Comparison of ENCODE assay signal across 17 cellular contexts in genomic region chr7:22156205-22156604, GRCh38.
DNase-seq lines count a peak whose midpoint lies in the region; ATAC-seq, FAIRE-seq and TF ChIP-seq lines count a peak whose summit lies in the region.
"Had no signal": no experiment of that assay in that cellular context is flagged by ENCODE, and none has a peak within 500 bp of the region (broad histone marks: within the 10 kb centered on the region; RNA-seq: fewer than 3 reads in every experiment).

No MANE protein-coding gene starts in this region.

- no peak for TF ChIP-seq EP300 in A549 (IDR thresholded peaks at IDR 0.05)

- ATAC-seq in A549 (peak; percentile 83 to 90), natural killer cell (no peak), GM21515 (IDR thresholded peaks at IDR 0.05; ENCODE audit: unreplicated experiment) (no peak)

- H3K9me1 ChIP-seq in keratinocyte (ENCODE audit: control insufficient read depth, extremely low read depth, insufficient read depth, low read length): no peaks in the 10 kb centered on the region

- peak; percentile 22 to 25 for DNase-seq in A549 (ENCODE audit: low read depth in 1 of 2, low spot score in 1 of 2)
- peak; percentile 25 for DNase-seq in HK-2 (ENCODE audit: unreplicated experiment)
- DNase-seq in astrocyte of the spinal cord (ENCODE audit: low read depth, low spot score): peak; percentile 85
- DNase-seq in keratinocyte (ENCODE audit: low read depth, low spot score): peak; percentile 19
- DNase-seq in natural killer cell: no peak
- no peak for DNase-seq in NCI-H2081 (lab: John Stamatoyannopoulos, UW)
- no peak for DNase-seq in cerebellar nuclear complex (lab: John Stamatoyannopoulos, UW)
- DNase-seq: activated CD8-positive, alpha-beta memory T cell treated with anti-CD3 and anti-CD28 coated beads, Interleukin-2, amount 50 U/mL, for 4 hours; aorta; KBM-7; NCI-H2227 treated with DMSO at 0.1 percent for 48 hours; Peyer's patch had no signal

- POLR2A ChIA-PET in A549 (lab: Yijun Ruan, JAX): no interaction called here

- H3K27me3 Mint-ChIP-seq in natural killer cell (ENCODE audit: low read depth in 2 of 2): no peaks in the 10 kb centered on the region

- no peaks in the 10 kb centered on the region for H3K9me3 Mint-ChIP-seq in natural killer cell

- intact Hi-C loops in natural killer cell (cut with micrococcal nuclease): no loop called here

- FAIRE-seq in A549 (lab: Jason Lieb, UNC): no peak
- peak; percentile 96 for FAIRE-seq in keratinocyte (lab: Jason Lieb, UNC)
- FAIRE-seq: H1, TTC549 had no signal

- H3K27ac ChIP-seq in A549 (no peak overlapping the region), keratinocyte (ENCODE audit: control insufficient read depth, insufficient read depth, low read length) (no peak overlapping the region)
- H3K27ac ChIP-seq: BLaER1, Peyer's patch, thoracic aorta had no signal

- no peaks in the 10 kb centered on the region for H3K36me3 Mint-ChIP-seq in natural killer cell

- CTCF ChIA-PET in A549 (lab: Yijun Ruan, JAX): interaction anchor here (1.1 kb wide), 1 partner anchor 46 kb away, joined by 3 read pairs; no protein-coding TSS in a partner anchor

- peaks cover 10 to 12% of the 10 kb centered on the region in 2 donors for H3K4me1 Mint-ChIP-seq in natural killer cell

- 4% methylated on average over 4 of the region's 4 CpGs for WGBS in A549 (ENCODE audit: missing lambda C conversion rate)

- H3K4me3 ChIP-seq in A549 (no peak overlapping the region), astrocyte of the spinal cord (ENCODE audit: low read depth, low read length) (no peak overlapping the region), keratinocyte (ENCODE audit: control insufficient read depth in 2 of 3, extremely low read depth in 1 of 3, insufficient read depth in 2 of 3, low read depth in 1 of 3, low read length in 3 of 3) (no peak overlapping the region)
- H3K4me3 ChIP-seq: BLaER1, Peyer's patch, thoracic aorta had no signal

- no peaks in the 10 kb centered on the region for H3K79me2 ChIP-seq in keratinocyte (ENCODE audit: control insufficient read depth, insufficient read depth, low read length)

- TF ChIP-seq POLR2A in A549 (IDR thresholded peaks at IDR 0.05; ENCODE audit: low read length): no peak

- H3K9me3 ChIP-seq in A549 (no peaks in the 10 kb centered on the region), keratinocyte (ENCODE audit: control insufficient read depth, low read depth, low read length) (no peaks in the 10 kb centered on the region)
- H3K9me3 ChIP-seq: BLaER1, Peyer's patch, thoracic aorta had no signal

- dilution Hi-C loops in keratinocyte (cut with MboI; ENCODE audit: extremely low pct_ligation_motif_present, low sequenced_read_pairs): no loop called here

- H2AFZ ChIP-seq in keratinocyte (ENCODE audit: control insufficient read depth, low read length): no peak overlapping the region

- no peak overlapping the region for H3K4me2 ChIP-seq in A549
- H3K4me2 ChIP-seq in keratinocyte (ENCODE audit: control insufficient read depth, extremely low read depth, insufficient read depth, low read depth, low read length): no peak overlapping the region
- H3K4me2 ChIP-seq: BLaER1 had no signal

- H3K4me1 ChIP-seq in A549 (no peaks in the 10 kb centered on the region), keratinocyte (ENCODE audit: control insufficient read depth, extremely low read depth, insufficient read depth, low read length) (peaks cover 7% of the 10 kb centered on the region)
- H3K4me1 ChIP-seq: Peyer's patch had no signal

- in situ Hi-C loops in astrocyte of the spinal cord (cut with HindIII; ENCODE audit: low sequenced_read_pairs): no loop called here

- no peaks in the 10 kb centered on the region for H4K20me1 ChIP-seq in keratinocyte (ENCODE audit: control insufficient read depth, extremely low read depth, insufficient read depth, low read length)
- H4K20me1 ChIP-seq: BLaER1 had no signal

- no peaks in the 10 kb centered on the region for H3K27me3 ChIP-seq in keratinocyte (ENCODE audit: control insufficient read depth, extremely low read depth, insufficient read depth, low read length)
- H3K27me3 ChIP-seq: BLaER1, Peyer's patch had no signal

- TF ChIP-seq RAD21 in A549 (conservative IDR thresholded peaks at IDR 0.05 in 1 of 2, IDR thresholded peaks at IDR 0.05 in 1 of 2): no peak

- no peaks in the 10 kb centered on the region for H3K36me3 ChIP-seq in keratinocyte (ENCODE audit: control insufficient read depth in 2 of 2, extremely low read depth in 1 of 2, insufficient read depth in 2 of 2, low read length in 2 of 2)

- no peak for TF ChIP-seq CTCF in A549 (IDR thresholded peaks at IDR 0.05)
- TF ChIP-seq CTCF in astrocyte of the spinal cord (IDR thresholded peaks at IDR 0.05; ENCODE audit: low read depth, low read length): no peak
- TF ChIP-seq CTCF in keratinocyte (optimal IDR thresholded peaks at IDR 0.05 in 1 of 3, IDR thresholded peaks at IDR 0.05 in 1 of 3, conservative IDR thresholded peaks at IDR 0.05 in 1 of 3; ENCODE audit: extremely low read depth in 1 of 3, insufficient read depth in 2 of 3, low read length in 3 of 3): no peak
- TF ChIP-seq CTCF in natural killer cell (IDR thresholded peaks at IDR 0.05): no peak

- H3K4me3 Mint-ChIP-seq in natural killer cell: no peak overlapping the region

- no peak overlapping the region for H3K27ac Mint-ChIP-seq in natural killer cell

- no peak overlapping the region for H3K9ac ChIP-seq in keratinocyte (ENCODE audit: control insufficient read depth, extremely low read depth, insufficient read depth, low read length)
- H3K9ac ChIP-seq: BLaER1 had no signal

TF ChIP-seq in A549, 52 proteins besides CTCF, POLR2A, EP300 and RAD21:
- TF ChIP-seq ESRRA (IDR thresholded peaks at IDR 0.05; ENCODE audit: borderline replicate concordance, low read length) (no peak), POLR2AphosphoS2 (conservative IDR thresholded peaks at IDR 0.05; ENCODE audit: low read length) (no peak), MYC (IDR thresholded peaks at IDR 0.05; ENCODE audit: borderline replicate concordance, low read length) (no peak), MAZ (IDR thresholded peaks at IDR 0.05; ENCODE audit: borderline replicate concordance, low read depth, low read length) (no peak), SMC3 (IDR thresholded peaks at IDR 0.05) (no peak)
TF ChIP-seq in A549: peak in this region for 0.

Comparison
In these comparisons a context has a peak if more than half of its experiments do, and no peak if none do; other contexts are left out.
1. ATAC-seq: peak in A549 (2 of 2); none in natural killer cell (0 of 3) and GM21515 (single experiment).
2. DNase-seq: peak in A549 (2 of 2), HK-2 (single experiment), astrocyte of the spinal cord (single experiment) and keratinocyte (single experiment); none in natural killer cell (single experiment), NCI-H2081 (0 of 2) and cerebellar nuclear complex (0 of 2).